In the genomic region with DNA sequence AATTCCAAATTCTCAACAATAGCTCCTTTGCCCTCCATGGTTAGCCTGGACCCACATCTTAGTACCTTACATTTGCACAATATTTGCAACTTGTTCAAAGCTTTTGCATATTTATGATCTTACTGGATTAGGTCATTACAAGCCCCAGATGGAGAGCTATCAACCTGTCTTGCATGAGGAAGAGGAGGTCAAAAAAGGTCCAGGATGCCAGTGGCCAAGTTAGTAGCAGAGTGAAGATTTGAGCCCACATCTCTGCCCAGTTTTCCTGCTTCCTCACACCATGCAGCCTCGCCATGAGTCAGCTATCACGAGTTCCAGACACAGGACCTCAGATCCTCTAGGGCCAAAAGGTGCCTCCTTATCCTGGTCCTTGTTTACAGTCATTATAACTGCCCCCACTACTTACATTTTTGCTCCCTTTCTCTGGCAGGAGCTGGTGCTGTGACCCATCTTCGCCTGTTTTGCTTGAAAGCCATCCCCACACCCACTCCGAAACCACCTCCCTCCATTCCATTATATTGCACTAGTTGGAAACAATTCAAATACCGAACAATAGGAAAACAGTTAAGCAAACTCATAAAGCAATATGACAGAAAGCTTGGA, we compare ENCODE assay signal across 12 cellular contexts. TPM values are rescaled to one million over a fixed set of nuclear protein-coding genes. Genes with fewer than 3 reads are reported as not detected.
A peak's percentile ranks its signal among the peaks of the same experiment; 100 is the strongest.
DNase-seq lines count a peak whose midpoint lies in the region; ATAC-seq and TF ChIP-seq lines count a peak whose summit lies in the region.
"Had no signal": no experiment of that assay in that cellular context is flagged by ENCODE, and none has a peak within 500 bp of the region (broad histone marks: within the 10 kb centered on the region; RNA-seq: fewer than 3 reads in every experiment).

No MANE protein-coding gene starts in this region.

- H4K20me1 ChIP-seq in neural progenitor cell (ENCODE audit: low read depth) = no peaks in the 10 kb centered on the region

- no peak for DNase-seq in Caco-2
- DNase-seq in NCI-H526 treated with DMSO at 0.1 percent for 48 hours (lab: John Stamatoyannopoulos, UW) = peak; percentile 80
- DNase-seq in choroid plexus epithelial cell (ENCODE audit: low read depth) = peak; percentile 52
- DNase-seq in neural progenitor cell (ENCODE audit: low spot score) = no peak
- DNase-seq in activated CD4-positive, alpha-beta T cell treated with anti-CD3 and anti-CD28 coated beads for 1 hour = no peak
- DNase-seq in NCI-H1436 (lab: John Stamatoyannopoulos, UW) = no peak
- DNase-seq in natural killer cell = no peak
- no peak for DNase-seq in GDM1 (lab: John Stamatoyannopoulos, UW)
- DNase-seq: NCI-H345; stimulated activated CD8-positive, alpha-beta memory T cell treated with anti-CD3 and anti-CD28 coated beads, Interleukin-4, amount 100 ng/mL, for 48 hours had no signal

- H3K79me2 ChIP-seq in neural progenitor cell (ENCODE audit: low read depth) = no peaks in the 10 kb centered on the region

- H2AFZ ChIP-seq in neural progenitor cell (replicated peaks) = peak overlapping the region; percentile 18

- H3K36me3 ChIP-seq in Caco-2 (ENCODE audit: control insufficient read depth, insufficient read depth, low read length) (no peaks in the 10 kb centered on the region), neural progenitor cell (no peaks in the 10 kb centered on the region)

- no peaks in the 10 kb centered on the region for H3K27me3 ChIP-seq in Caco-2 (replicated peaks; ENCODE audit: control insufficient read depth, insufficient read depth, low read length)
- no peaks in the 10 kb centered on the region for H3K27me3 ChIP-seq in neural progenitor cell

- peaks cover 18% of the 10 kb centered on the region for H3K4me1 Mint-ChIP-seq in Caco-2 (ENCODE audit: low read depth, unreplicated experiment)
- peaks cover 12% of the 10 kb centered on the region for H3K4me1 Mint-ChIP-seq in neural progenitor cell
- peaks cover 0 to 3% of the 10 kb centered on the region in 2 donors for H3K4me1 Mint-ChIP-seq in natural killer cell
- H3K4me1 Mint-ChIP-seq: activated T-helper 17 cell treated with anti-CD3 and anti-CD28 coated beads, Interleukin-2, amount 50 U/mL, for 72 hours had no signal

- peaks cover 37% of the 10 kb centered on the region for H3K4me1 ChIP-seq in Caco-2
- H3K4me1 ChIP-seq in neural progenitor cell = peaks cover 6% of the 10 kb centered on the region

- CTCF ChIA-PET in Caco-2 (lab: Charles Lee) = interaction anchor here (0.8 to 1.1 kb wide), 2 partner anchors 19 to 50 kb away, joined by 7 to 8 read pairs; no protein-coding TSS in a partner anchor

- POLR2A ChIA-PET in Caco-2 (lab: Charles Lee) = interaction anchor here (1.2 kb wide), 1 partner anchor 19 kb away, joined by 3 read pairs; no protein-coding TSS in a partner anchor

- intact Hi-C loops in Caco-2 (cut with micrococcal nuclease; ENCODE audit: unreplicated experiment) (loop anchor here (1.0 to 5.0 kb wide), 3 partner anchors 19 to 56 kb away; no protein-coding TSS in a partner anchor), natural killer cell (cut with micrococcal nuclease) (no loop called here)

- no peak overlapping the region for H3K9ac ChIP-seq in neural progenitor cell

- no peak for TF ChIP-seq CTCF in Caco-2 (IDR thresholded peaks at IDR 0.05; ENCODE audit: insufficient read depth in 1 of 2, low read depth in 1 of 2, low read length in 1 of 2, severe bottlenecking in 1 of 2, unreplicated experiment in 1 of 2)
- no peak for TF ChIP-seq CTCF in choroid plexus epithelial cell (conservative IDR thresholded peaks at IDR 0.05; ENCODE audit: low read depth, low read length)
- TF ChIP-seq CTCF in neural progenitor cell (IDR thresholded peaks at IDR 0.05) = no peak
- no peak for TF ChIP-seq CTCF in natural killer cell (IDR thresholded peaks at IDR 0.05)

- H3K4me3 ChIP-seq in Caco-2 (ENCODE audit: low read depth, low read length) = no peak overlapping the region
- H3K4me3 ChIP-seq in choroid plexus epithelial cell (ENCODE audit: low read depth, low read length) = no peak overlapping the region
- no peak overlapping the region for H3K4me3 ChIP-seq in neural progenitor cell

- H3K27ac Mint-ChIP-seq in Caco-2 (ENCODE audit: unreplicated experiment) = peak overlapping the region; percentile 74
- H3K27ac Mint-ChIP-seq in neural progenitor cell = no peak overlapping the region
- H3K27ac Mint-ChIP-seq in natural killer cell = no peak overlapping the region

- no peaks in the 10 kb centered on the region for H3F3A ChIP-seq in neural progenitor cell (ENCODE audit: low read depth)

- no peak overlapping the region for H3K4me2 ChIP-seq in neural progenitor cell

- H3K36me3 Mint-ChIP-seq in Caco-2 (ENCODE audit: insufficient read depth, unreplicated experiment) (peaks cover 2% of the 10 kb centered on the region), neural progenitor cell (no peaks in the 10 kb centered on the region), natural killer cell (no peaks in the 10 kb centered on the region)

- H3K27me3 Mint-ChIP-seq in Caco-2 (ENCODE audit: insufficient read depth, unreplicated experiment) (no peaks in the 10 kb centered on the region), neural progenitor cell (ENCODE audit: insufficient read depth, low read depth) (peaks cover 9% of the 10 kb centered on the region), natural killer cell (ENCODE audit: low read depth in 2 of 2) (peaks cover 23 to 27% of the 10 kb centered on the region in 2 donors)

- no TSS peak for BruUV-seq in Caco-2 (replicated peaks; lab: Mats Ljungman, UMichigan)

- no peak for ATAC-seq in natural killer cell
- ATAC-seq: activated T-helper 17 cell treated with anti-CD3 and anti-CD28 coated beads, Interleukin-2, amount 50 U/mL, for 72 hours; left lobe of liver had no signal

- H3K4me3 Mint-ChIP-seq in Caco-2 (ENCODE audit: unreplicated experiment) = peak overlapping the region; percentile 10
- no peak overlapping the region for H3K4me3 Mint-ChIP-seq in neural progenitor cell
- H3K4me3 Mint-ChIP-seq in natural killer cell = no peak overlapping the region
- H3K4me3 Mint-ChIP-seq: activated T-helper 17 cell treated with anti-CD3 and anti-CD28 coated beads, Interleukin-2, amount 50 U/mL, for 72 hours had no signal

- peaks cover 5% of the 10 kb centered on the region; the same call in 1 of the 2 replicates for H3K9me3 ChIP-seq in Caco-2
- no peaks in the 10 kb centered on the region for H3K9me3 ChIP-seq in neural progenitor cell (ENCODE audit: low read depth)

- H3K9me3 Mint-ChIP-seq in Caco-2 (ENCODE audit: unreplicated experiment) (no peaks in the 10 kb centered on the region), neural progenitor cell (no peaks in the 10 kb centered on the region), natural killer cell (no peaks in the 10 kb centered on the region)
- H3K9me3 Mint-ChIP-seq: activated T-helper 17 cell treated with anti-CD3 and anti-CD28 coated beads, Interleukin-2, amount 50 U/mL, for 72 hours had no signal

- H3K27ac ChIP-seq in neural progenitor cell = no peak overlapping the region

RNA-seq across cellular contexts. Expression of a gene that starts 5.0 kb away (rescaled TPM):
- total RNA-seq in Caco-2 (2022) (62.6 and 64.2 TPM in 2 replicates), neural progenitor cell (ENCODE audit: low replicate concordance) (62.5 and 65.5 TPM in 2 replicates), natural killer cell (10 to 100 TPM; 23.3 to 30.0 (median 29.1) TPM)

RNA-seq across cellular contexts. Expression of a gene that starts 54.8 kb away (rescaled TPM):
- total RNA-seq in Caco-2 (2022) (32.8 and 36.1 TPM in 2 replicates), neural progenitor cell (ENCODE audit: low replicate concordance) (55.0 and 67.5 TPM in 2 replicates), natural killer cell (100 to 1,000 TPM in 2 of 3 donors, 10 to 100 TPM in 1; 92.4 to 139 (median 130) TPM)

Comparison
In these comparisons a context has a peak if more than half of its experiments do, and no peak if none do; other contexts are left out.
1. DNase-seq: peak in NCI-H526 treated with DMSO at 0.1 percent for 48 hours (single experiment) and choroid plexus epithelial cell (single experiment); none in Caco-2 (0 of 2), neural progenitor cell (single experiment), activated CD4-positive, alpha-beta T cell treated with anti-CD3 and anti-CD28 coated beads for 1 hour (single experiment), NCI-H1436 (single experiment), natural killer cell (single experiment) and GDM1 (single experiment).